In the genomic region with DNA sequence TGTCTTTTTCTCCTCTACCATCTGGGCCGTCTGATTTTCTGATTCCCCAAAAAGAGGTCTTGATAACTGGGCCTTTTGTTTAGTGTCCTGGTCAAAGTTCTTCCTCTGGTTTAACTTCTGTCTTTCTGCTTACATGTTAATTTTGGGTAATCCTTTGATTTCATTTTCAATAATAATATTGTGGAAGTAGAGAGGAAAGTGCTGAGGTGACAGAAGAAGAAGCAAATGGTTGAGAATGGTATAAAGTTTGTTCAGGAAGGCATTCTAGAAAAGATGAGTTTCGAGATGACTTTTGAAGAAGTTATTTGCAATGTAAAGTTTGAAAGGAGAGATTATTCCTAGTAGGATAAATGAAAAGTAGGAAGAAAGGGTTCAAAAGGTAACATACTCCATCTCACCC, we compare ENCODE assay signal across 37 cellular contexts.
"Had no signal": no experiment of that assay in that cellular context is flagged by ENCODE, and none has a peak within 500 bp of the region (broad histone marks: within the 10 kb centered on the region; RNA-seq: fewer than 3 reads in every experiment).

No MANE protein-coding gene starts in this region.

- H3K4me1 ChIP-seq: body of pancreas, breast epithelium had no signal

- H3K27ac ChIP-seq: adrenal gland, body of pancreas, brain microvascular endothelial cell, breast epithelium, VCaP had no signal

- H3K9me3 Mint-ChIP-seq: activated B cell treated with CpG ODN at 0.5 μM for 24 hours; activated CD4-positive, alpha-beta memory T cell treated with anti-CD3 and anti-CD28 coated beads for 36 hours; activated CD4-positive, alpha-beta T cell treated with anti-CD3 and anti-CD28 coated beads, Interleukin-2, amount 10 ng/mL, durations not matched to agents 24 days and 14 days; activated CD8-positive, alpha-beta T cell treated with anti-CD3 and anti-CD28 coated beads for 36 hours; activated naive CD4-positive, alpha-beta T cell treated with anti-CD3 and anti-CD28 coated beads for 36 hours; activated naive CD4-positive, alpha-beta T cell treated with anti-CD3 and anti-CD28 coated beads, Interleukin-2, amount 50 U/mL, for 72 hours; activated T-cell treated with anti-CD3 and anti-CD28 coated beads, Interleukin-2, amount 50 U/mL, for 4 hours; activated T-cell treated with anti-CD3 and anti-CD28 coated beads, Interleukin-2, amount 50 U/mL, for 72 hours; activated T-helper 1 cell treated with anti-CD3 and anti-CD28 coated beads, Interleukin-12 subunit alpha, Interleukin-12 subunit beta, Interleukin-2, Interleukin-4 antibody, amounts not matched to agents 30 ng/mL and 10 ng/mL and 1 ng/mL, durations not matched to agents 14 hours and 24 hours and 36 hours; activated T-helper 17 cell treated with anti-CD3 and anti-CD28 coated beads, Interleukin-2, amount 50 U/mL, for 72 hours; T-helper 1 cell treated with Interleukin-12 subunit alpha and Interleukin-12 subunit beta and Interleukin-4 antibody, amounts not matched to agents 30 μg/mL and 1 μg/mL, for 36 hours; T-helper 2 cell treated with Interferon-gamma antibody and Interleukin-4, amounts not matched to agents 5 μg/mL and 100 μg/mL, for 36 hours had no signal

- H3K4me3 Mint-ChIP-seq: activated B cell treated with CpG ODN at 0.5 μM for 24 hours; activated CD4-positive, alpha-beta memory T cell treated with anti-CD3 and anti-CD28 coated beads for 36 hours; activated CD4-positive, alpha-beta T cell treated with anti-CD3 and anti-CD28 coated beads, Interleukin-2, amount 10 ng/mL, durations not matched to agents 24 days and 14 days; activated CD8-positive, alpha-beta T cell treated with anti-CD3 and anti-CD28 coated beads for 36 hours; activated naive CD4-positive, alpha-beta T cell treated with anti-CD3 and anti-CD28 coated beads for 36 hours; activated naive CD8-positive, alpha-beta T cell treated with anti-CD3 and anti-CD28 coated beads for 36 hours; activated T-cell treated with anti-CD3 and anti-CD28 coated beads, Interleukin-2, amount 50 U/mL, for 4 hours; activated T-cell treated with anti-CD3 and anti-CD28 coated beads, Interleukin-2, amount 50 U/mL, for 72 hours; activated T-helper 1 cell treated with anti-CD3 and anti-CD28 coated beads, Interleukin-12 subunit alpha, Interleukin-12 subunit beta, Interleukin-2, Interleukin-4 antibody, amounts not matched to agents 30 ng/mL and 10 ng/mL and 1 ng/mL, durations not matched to agents 14 hours and 24 hours and 36 hours; activated T-helper 17 cell treated with anti-CD3 and anti-CD28 coated beads, Interleukin-2, amount 50 U/mL, for 72 hours; T-helper 1 cell treated with Interleukin-12 subunit alpha and Interleukin-12 subunit beta and Interleukin-4 antibody, amounts not matched to agents 30 μg/mL and 1 μg/mL, for 36 hours; T-helper 2 cell treated with Interferon-gamma antibody and Interleukin-4, amounts not matched to agents 5 μg/mL and 100 μg/mL, for 36 hours had no signal

- ATAC-seq: activated CD8-positive, alpha-beta T cell treated with anti-CD3 and anti-CD28 coated beads for 36 hours; activated naive CD4-positive, alpha-beta T cell treated with anti-CD3 and anti-CD28 coated beads, Interleukin-2, amount 50 U/mL, for 72 hours; activated T-cell treated with anti-CD3 and anti-CD28 coated beads, Interleukin-2, amount 50 U/mL, for 4 hours; activated T-cell treated with anti-CD3 and anti-CD28 coated beads, Interleukin-2, amount 50 U/mL, for 72 hours; activated T-helper 17 cell treated with anti-CD3 and anti-CD28 coated beads, Interleukin-2, amount 50 U/mL, for 72 hours; body of pancreas had no signal

- DNase-seq: activated B cell treated with CpG ODN at 0.5 μM for 24 hours; activated CD4-positive, alpha-beta memory T cell treated with anti-CD3 and anti-CD28 coated beads for 36 hours; activated CD4-positive, alpha-beta T cell treated with anti-CD3 and anti-CD28 coated beads for 4 hours; activated CD4-positive, alpha-beta T cell treated with anti-CD3 and anti-CD28 coated beads, Interleukin-2, amount 10 ng/mL, durations not matched to agents 24 days and 14 days; activated CD4-positive, alpha-beta T cell treated with anti-CD3 and anti-CD28 coated beads, Interleukin-2, amount 50 U/mL, for 1 hour; activated CD4-positive, alpha-beta T cell treated with anti-CD3 and anti-CD28 coated beads, Interleukin-2, amount 50 U/mL, for 4 hours; activated CD4-positive, CD25-positive, alpha-beta regulatory T cell treated with anti-CD3 and anti-CD28 coated beads, Interleukin-2, amount 50 U/mL, for 72 hours; activated CD8-positive, alpha-beta memory T cell treated with anti-CD3 and anti-CD28 coated beads, Interleukin-2, amount 50 U/mL, for 4 hours; activated CD8-positive, alpha-beta T cell treated with anti-CD3 and anti-CD28 coated beads for 36 hours; activated effector memory CD4-positive, alpha-beta T cell treated with anti-CD3 and anti-CD28 coated beads, Interleukin-2, amount 50 U/mL, for 16 hours; activated gamma-delta T cell treated with Interleukin-2 at 50 U/mL for 16 hours; activated naive CD4-positive, alpha-beta T cell; activated naive CD4-positive, alpha-beta T cell treated with anti-CD3 and anti-CD28 coated beads for 36 hours; activated naive CD4-positive, alpha-beta T cell treated with anti-CD3 and anti-CD28 coated beads, Interleukin-2, amount 50 U/mL, for 16 hours; activated naive CD8-positive, alpha-beta T cell treated with anti-CD3 and anti-CD28 coated beads for 36 hours; activated T-cell treated with anti-CD3 and anti-CD28 coated beads for 4 hours; activated T-cell treated with anti-CD3 and anti-CD28 coated beads, Interleukin-2, amount 50 U/mL, for 1 hour; activated T-cell treated with anti-CD3 and anti-CD28 coated beads, Interleukin-2, amount 50 U/mL, for 4 hours; activated T-cell treated with anti-CD3 and anti-CD28 coated beads, Interleukin-2, amount 50 U/mL, for 72 hours; adrenal gland; amniotic stem cell; aorta; body of pancreas; brain microvascular endothelial cell; central memory CD4-positive, alpha-beta T cell; T-helper 1 cell; T-helper 2 cell; T-helper 9 cell had no signal

- H3K27me3 ChIP-seq: adrenal gland, body of pancreas, brain microvascular endothelial cell, breast epithelium had no signal

- H3K9me3 ChIP-seq: adrenal gland, body of pancreas, breast epithelium had no signal

- H3K36me3 Mint-ChIP-seq: activated CD4-positive, alpha-beta memory T cell treated with anti-CD3 and anti-CD28 coated beads for 36 hours had no signal

- H3K36me3 ChIP-seq: adrenal gland, brain microvascular endothelial cell, breast epithelium had no signal

- H3K4me3 ChIP-seq: adrenal gland, body of pancreas, breast epithelium had no signal

- FAIRE-seq: astrocyte, TTC549 had no signal

- H3K27ac Mint-ChIP-seq: activated B cell treated with CpG ODN at 0.5 μM for 24 hours; activated CD4-positive, alpha-beta memory T cell treated with anti-CD3 and anti-CD28 coated beads for 36 hours; activated CD4-positive, alpha-beta T cell treated with anti-CD3 and anti-CD28 coated beads, Interleukin-2, amount 10 ng/mL, durations not matched to agents 24 days and 14 days; activated CD8-positive, alpha-beta T cell treated with anti-CD3 and anti-CD28 coated beads for 36 hours; activated naive CD4-positive, alpha-beta T cell treated with anti-CD3 and anti-CD28 coated beads for 36 hours; activated naive CD4-positive, alpha-beta T cell treated with anti-CD3 and anti-CD28 coated beads, Interleukin-2, amount 50 U/mL, for 72 hours; activated naive CD8-positive, alpha-beta T cell treated with anti-CD3 and anti-CD28 coated beads for 36 hours; activated T-cell treated with anti-CD3 and anti-CD28 coated beads, Interleukin-2, amount 50 U/mL, for 72 hours; activated T-helper 1 cell treated with anti-CD3 and anti-CD28 coated beads, Interleukin-12 subunit alpha, Interleukin-12 subunit beta, Interleukin-2, Interleukin-4 antibody, amounts not matched to agents 30 ng/mL and 10 ng/mL and 1 ng/mL, durations not matched to agents 14 hours and 24 hours and 36 hours; activated T-helper 17 cell treated with anti-CD3 and anti-CD28 coated beads, Interleukin-2, amount 50 U/mL, for 72 hours; T-helper 1 cell treated with Interleukin-12 subunit alpha and Interleukin-12 subunit beta and Interleukin-4 antibody, amounts not matched to agents 30 μg/mL and 1 μg/mL, for 36 hours; T-helper 2 cell treated with Interferon-gamma antibody and Interleukin-4, amounts not matched to agents 5 μg/mL and 100 μg/mL, for 36 hours had no signal
